In the genomic region with DNA sequence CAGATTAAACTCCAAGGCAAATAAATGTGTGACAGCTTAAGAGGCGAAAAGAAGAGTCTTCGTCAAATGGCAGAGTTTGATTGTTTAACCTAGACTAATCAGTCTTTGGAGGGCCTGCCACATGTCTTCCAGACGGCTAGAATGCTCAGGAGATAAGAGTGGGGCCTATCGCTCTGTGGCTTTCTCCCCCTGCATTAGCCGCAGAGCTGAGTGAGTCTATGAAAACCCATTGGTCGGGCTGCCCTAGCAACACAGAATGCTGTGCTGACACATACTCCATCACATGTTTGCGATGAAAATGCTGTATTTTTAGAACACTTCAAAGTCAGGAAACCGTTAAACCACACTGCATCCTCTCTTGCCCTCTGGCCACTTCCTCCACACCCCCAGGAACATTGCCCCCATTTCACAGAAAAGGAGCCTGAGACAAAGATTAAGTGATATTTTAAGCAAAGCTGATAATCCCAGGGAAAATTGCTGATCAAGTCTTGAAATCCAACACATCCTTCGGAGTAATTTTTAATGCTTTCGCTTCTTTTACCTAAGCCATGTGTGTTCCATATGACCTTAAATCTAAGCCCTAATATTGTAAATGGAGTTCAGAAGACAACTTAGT, we compare ENCODE assay signal across 8 cellular contexts.
DNase-seq lines count a peak whose midpoint lies in the region; TF ChIP-seq lines count a peak whose summit lies in the region.

No MANE protein-coding gene starts in this region.

- no peak overlapping the region for H3K4me3 ChIP-seq in HFF-Myc (replicated peaks; ENCODE audit: low read depth, low read length)
- no peak overlapping the region for H3K4me3 ChIP-seq in A673 (ENCODE audit: low read depth, low read length, poor library complexity, severe bottlenecking)

- H3K4me1 ChIP-seq in A673 (ENCODE audit: insufficient read depth, low read length, poor library complexity, severe bottlenecking), result no peaks in the 10 kb centered on the region

- H3K27me3 ChIP-seq in A673 (replicated peaks; ENCODE audit: insufficient read depth, low read depth, low read length, poor library complexity), result peaks cover 68% of the 10 kb centered on the region

- H3K27ac ChIP-seq in A673 (ENCODE audit: low read depth, low read length, poor library complexity, severe bottlenecking), result no peak overlapping the region

- BruUV-seq in A673 (replicated peaks; lab: Mats Ljungman, UMichigan), result no TSS peak

- POLR2A ChIA-PET in A673 (lab: Charles Lee; ENCODE audit: low non-redundant PET), result no interaction called here

- no peak overlapping the region for H3K27ac Mint-ChIP-seq in endothelial cell (ENCODE audit: unreplicated experiment)

- no peaks in the 10 kb centered on the region for H3K27me3 Mint-ChIP-seq in endothelial cell (ENCODE audit: unreplicated experiment)

- H3K36me3 ChIP-seq in A673 (ENCODE audit: insufficient read depth, low read length, poor library complexity, severe bottlenecking), result no peaks in the 10 kb centered on the region

- peaks cover 36% of the 10 kb centered on the region for H3K4me1 Mint-ChIP-seq in endothelial cell (ENCODE audit: unreplicated experiment)

- H3K4me3 Mint-ChIP-seq in endothelial cell (ENCODE audit: unreplicated experiment), result no peak overlapping the region

- DNase-seq in GM10266 (ENCODE audit: extremely low spot score) (peak; percentile 77), HFF-Myc (ENCODE audit: extremely low read depth, low read depth) (peak; percentile 95), NCI-H187 treated with DMSO at 0.1 percent for 48 hours (lab: John Stamatoyannopoulos, UW) (peak; percentile 16), activated T-cell treated with anti-CD3 and anti-CD28 coated beads for 24 hours (ENCODE audit: low read depth) (peak; percentile 80), head of caudate nucleus (peak in 26 of 42 donors; percentile 28 to 79 (median 56)), endothelial cell (ENCODE audit: low spot score) (no peak), A673 (ENCODE audit: low spot score) (no peak)
- DNase-seq in stimulated activated CD4-positive, alpha-beta T cell treated with anti-CD3 and anti-CD28 coated beads, Interleukin-4, amount 100 ng/mL, for 24 hours, result peak; percentile 88

- TF ChIP-seq CTCF in GM10266 (IDR thresholded peaks at IDR 0.05; ENCODE audit: control insufficient read depth, insufficient read depth, low read depth, missing control alignments) (no peak), HFF-Myc (IDR thresholded peaks at IDR 0.05; ENCODE audit: low read depth, low read length, missing control alignments) (no peak), endothelial cell (IDR thresholded peaks at IDR 0.05; ENCODE audit: unreplicated experiment) (no peak), A673 (conservative IDR thresholded peaks at IDR 0.05; ENCODE audit: low read depth, low read length) (no peak)

- H3K36me3 Mint-ChIP-seq in endothelial cell (ENCODE audit: low read depth, unreplicated experiment), result peaks cover 8% of the 10 kb centered on the region

- H3K9me3 ChIP-seq in A673 (ENCODE audit: low read depth, low read length, poor library complexity, severe bottlenecking), result no peaks in the 10 kb centered on the region

- no peaks in the 10 kb centered on the region for H3K9me3 Mint-ChIP-seq in endothelial cell (ENCODE audit: unreplicated experiment)

- intact Hi-C loops in head of caudate nucleus (cut with DNase I), result no loop called here
- intact Hi-C loops in A673 (cut with micrococcal nuclease; ENCODE audit: unreplicated experiment), result no loop called here

- CTCF ChIA-PET in A673 (lab: Charles Lee), result no interaction called here

Comparison
In these comparisons a context has a peak if more than half of its experiments do, and no peak if none do; other contexts are left out.
1. DNase-seq: peak in GM10266 (single experiment), HFF-Myc (single experiment), NCI-H187 treated with DMSO at 0.1 percent for 48 hours (single experiment), activated T-cell treated with anti-CD3 and anti-CD28 coated beads for 24 hours (single experiment), head of caudate nucleus (26 of 42) and stimulated activated CD4-positive, alpha-beta T cell treated with anti-CD3 and anti-CD28 coated beads, Interleukin-4, amount 100 ng/mL, for 24 hours (single experiment); none in endothelial cell (single experiment) and A673 (single experiment).